17 cellular contexts compared by ENCODE assay signal in genomic region chr2:120769787-120770120, GRCh38. TPM values are rescaled to one million over a fixed set of nuclear protein-coding genes. Genes with fewer than 3 reads are reported as not detected.
DNase-seq lines count a peak whose midpoint lies in the region; ATAC-seq and TF ChIP-seq lines count a peak whose summit lies in the region.
"Had no signal": no experiment of that assay in that cellular context is flagged by ENCODE, and none has a peak within 500 bp of the region (broad histone marks: within the 10 kb centered on the region; RNA-seq: fewer than 3 reads in every experiment).

No MANE protein-coding gene starts in this region.

- H4K20me1 ChIP-seq in GM23248 (ENCODE audit: insufficient read depth) = no peaks in the 10 kb centered on the region

- H3K27me3 ChIP-seq in WERI-Rb-1 (ENCODE audit: insufficient read depth, low read depth, severe bottlenecking) (no peaks in the 10 kb centered on the region), lower lobe of right lung (ENCODE audit: low read depth) (no peaks in the 10 kb centered on the region), aorta (ENCODE audit: control insufficient read depth in 1 of 2, insufficient read depth in 2 of 2, low read length in 1 of 2) (no peaks in the 10 kb centered on the region), GM23248 (replicated peaks; ENCODE audit: insufficient read depth) (no peaks in the 10 kb centered on the region)
- H3K27me3 ChIP-seq: MG63 had no signal

- H3K4me1 ChIP-seq in lower lobe of right lung (peaks cover 17% of the 10 kb centered on the region), aorta (ENCODE audit: control insufficient read depth in 1 of 2, insufficient read depth in 2 of 2, low read length in 2 of 2) (no peaks in the 10 kb centered on the region), GM23248 (ENCODE audit: insufficient read depth) (peaks cover 46% of the 10 kb centered on the region)

- in situ Hi-C loops in GM23248 (cut with MboI) = no loop called here

- H3K9me3 ChIP-seq in WERI-Rb-1 (ENCODE audit: severe bottlenecking) (no peaks in the 10 kb centered on the region), lower lobe of right lung (no peaks in the 10 kb centered on the region), aorta (ENCODE audit: control insufficient read depth, low read length) (no peaks in the 10 kb centered on the region), GM23248 (ENCODE audit: low read depth) (no peaks in the 10 kb centered on the region)
- H3K9me3 ChIP-seq: MG63 had no signal

- WGBS in aorta, 2 donors = 90 to 91% methylated on average over 2 of the region's 2 CpGs
- WGBS in GM23248 (ENCODE audit: low coverage in 1 of 2, low lambda C conversion rate in 2 of 2, missing lambda C conversion rate in 2 of 2), 2 experiments = 93 to 97% methylated on average over 2 of the region's 2 CpGs

- H3K79me2 ChIP-seq in GM23248 (ENCODE audit: insufficient read depth) = peaks cover 89% of the 10 kb centered on the region

- no peaks in the 10 kb centered on the region for H3K27me3 Mint-ChIP-seq in stimulated activated naive CD8-positive, alpha-beta T cell treated with anti-CD3 and anti-CD28 coated beads, Interleukin-15, amount 100 ng/mL, for 72 hours

- no peaks in the 10 kb centered on the region for H3K36me3 ChIP-seq in WERI-Rb-1
- no peaks in the 10 kb centered on the region for H3K36me3 ChIP-seq in lower lobe of right lung
- no peaks in the 10 kb centered on the region for H3K36me3 ChIP-seq in aorta (ENCODE audit: control insufficient read depth in 1 of 2, insufficient read depth in 2 of 2, low read length in 1 of 2)
- H3K36me3 ChIP-seq in GM23248 (ENCODE audit: low read depth) = no peaks in the 10 kb centered on the region
- H3K36me3 ChIP-seq: MG63 had no signal

- H3F3A ChIP-seq in GM23248 (ENCODE audit: insufficient read depth) = peaks cover 35% of the 10 kb centered on the region

- H3K4me3 ChIP-seq in WERI-Rb-1 (ENCODE audit: low read depth, low read length) (no peak overlapping the region), lower lobe of right lung (no peak overlapping the region), aorta (ENCODE audit: low read length in 2 of 2) (no peak overlapping the region), GM23248 (no peak overlapping the region)
- H3K4me3 ChIP-seq: GM12878, MG63 had no signal

- intact Hi-C loops in Right ventricle myocardium superior (cut with DNase I) (no loop called here), Right ventricle myocardium inferior (cut with DNase I) (no loop called here), lower lobe of right lung (cut with DNase I) (no loop called here), aorta (cut with DNase I) (no loop called here)

- H3K9me2 ChIP-seq in GM23248 (ENCODE audit: insufficient read depth) = no peaks in the 10 kb centered on the region

- H2AFZ ChIP-seq in GM23248 = no peak overlapping the region

- no peak overlapping the region for H3K9ac ChIP-seq in GM23248

- H3K4me2 ChIP-seq in GM23248 (ENCODE audit: unreplicated experiment) = no peak overlapping the region

- H3K27ac Mint-ChIP-seq in stimulated activated naive CD8-positive, alpha-beta T cell treated with anti-CD3 and anti-CD28 coated beads, Interleukin-15, amount 100 ng/mL, for 72 hours = no peak overlapping the region
- H3K27ac Mint-ChIP-seq: CD8-positive, alpha-beta memory T cell had no signal

- ATAC-seq in Right ventricle myocardium superior (ENCODE audit: poor library complexity) = no peak
- ATAC-seq in Right ventricle myocardium inferior = no peak
- ATAC-seq in lower lobe of right lung = no peak
- ATAC-seq in aorta (ENCODE audit: low FRiP score) = no peak
- no peak for ATAC-seq in stimulated activated naive CD8-positive, alpha-beta T cell treated with anti-CD3 and anti-CD28 coated beads, Interleukin-15, amount 100 ng/mL, for 72 hours
- ATAC-seq: GM12878 had no signal

- 0 out of 2 replicates have a peak, but pooled peaks have one; percentile 9 for TF ChIP-seq CTCF in WERI-Rb-1 (IDR thresholded peaks at IDR 0.05; ENCODE audit: low read depth, low read length)
- TF ChIP-seq CTCF in lower lobe of right lung (IDR thresholded peaks at IDR 0.05) = no peak

- DNase-seq in Right ventricle myocardium superior (peak; percentile 16), Right ventricle myocardium inferior (ENCODE audit: missing footprints) (no peak), WERI-Rb-1 (no peak), lower lobe of right lung (peak; percentile 12), aorta (peak; percentile 17 to 37), GM23248 (no peak), occipital lobe (lab: John Stamatoyannopoulos, UW) (no peak)
- DNase-seq in stimulated activated naive CD8-positive, alpha-beta T cell treated with anti-CD3 and anti-CD28 coated beads, Interleukin-15, amount 100 ng/mL, for 72 hours = no peak
- DNase-seq: GDM1, GOT3, MG63, NCI-H1105, NCI-H1694, NCI-H2227 treated with DMSO at 0.1 percent for 48 hours, NCI-H524 had no signal

- H3K27ac ChIP-seq in WERI-Rb-1 = no peak overlapping the region
- H3K27ac ChIP-seq in lower lobe of right lung = no peak overlapping the region
- H3K27ac ChIP-seq in aorta (ENCODE audit: low read depth in 1 of 2, low read length in 2 of 2) = no peak overlapping the region
- H3K27ac ChIP-seq in GM23248 = no peak overlapping the region

- H3K9me3 Mint-ChIP-seq in stimulated activated naive CD8-positive, alpha-beta T cell treated with anti-CD3 and anti-CD28 coated beads, Interleukin-15, amount 100 ng/mL, for 72 hours = no peaks in the 10 kb centered on the region
- H3K9me3 Mint-ChIP-seq: CD8-positive, alpha-beta memory T cell had no signal

- no peaks in the 10 kb centered on the region for H3K4me1 Mint-ChIP-seq in stimulated activated naive CD8-positive, alpha-beta T cell treated with anti-CD3 and anti-CD28 coated beads, Interleukin-15, amount 100 ng/mL, for 72 hours
- H3K4me1 Mint-ChIP-seq: CD8-positive, alpha-beta memory T cell had no signal

- no peak overlapping the region for H3K4me3 Mint-ChIP-seq in stimulated activated naive CD8-positive, alpha-beta T cell treated with anti-CD3 and anti-CD28 coated beads, Interleukin-15, amount 100 ng/mL, for 72 hours
- H3K4me3 Mint-ChIP-seq: CD8-positive, alpha-beta memory T cell had no signal

RNA-seq across cellular contexts. Expression of gene GLI2, which starts 34.1 kb away (rescaled TPM):
- 1.3 TPM for total RNA-seq in Right ventricle myocardium superior
- total RNA-seq in Right ventricle myocardium inferior = 2.2 TPM
- total RNA-seq in lower lobe of right lung = 3.3 TPM
- 10 to 100 TPM in 1 of 2 donors, 1 to 10 TPM in 1; 9.0 to 18.5 TPM for total RNA-seq in aorta
- polyA plus RNA-seq in aorta = 1 to 10 TPM in 1 of 2 donors, under 1 TPM in 1; 0.88 to 1.9 TPM
- total RNA-seq in GM23248 (2014; rRNA removed; shearing (Covaris generic)) = 5.1 and 8.3 TPM in 2 replicates
- 9.0 and 9.6 TPM in 2 replicates for polyA plus RNA-seq in GM23248 (2016; fragmentation: Nextera tagmentation; extraction: Ambion mirVana)
- total RNA-seq in occipital lobe = 2.8 TPM
- total RNA-seq: CD8-positive, alpha-beta memory T cell; GM12878 had no signal
- polyA plus RNA-seq: CD8-positive, alpha-beta memory T cell had no signal

Comparison
In these comparisons a context has a peak if more than half of its experiments do, and no peak if none do; other contexts are left out.
1. DNase-seq: peak in Right ventricle myocardium superior (single experiment), lower lobe of right lung (single experiment) and aorta (2 of 2); none in Right ventricle myocardium inferior (single experiment), WERI-Rb-1 (single experiment), GM23248 (single experiment), stimulated activated naive CD8-positive, alpha-beta T cell treated with anti-CD3 and anti-CD28 coated beads, Interleukin-15, amount 100 ng/mL, for 72 hours (0 of 2) and occipital lobe (single experiment).